19 cellular contexts compared by ENCODE assay signal in genomic region chr12:24649634-24650033, GRCh38.
A peak's percentile ranks its signal among the peaks of the same experiment; 100 is the strongest.
DNase-seq lines count a peak whose midpoint lies in the region; ATAC-seq, FAIRE-seq and TF ChIP-seq lines count a peak whose summit lies in the region.
"Had no signal": no experiment of that assay in that cellular context is flagged by ENCODE, and none has a peak within 500 bp of the region (broad histone marks: within the 10 kb centered on the region; RNA-seq: fewer than 3 reads in every experiment).

No MANE protein-coding gene starts in this region.

- H2AFZ ChIP-seq in HepG2 (ENCODE audit: low read length): no peak overlapping the region

- ATAC-seq in HepG2: peak; percentile 67
- no peak for ATAC-seq in right lobe of liver
- no peak for ATAC-seq in HG02759 (IDR thresholded peaks at IDR 0.05; ENCODE audit: unreplicated experiment)

- H3K9me3 ChIP-seq in HepG2 (ENCODE audit: low read length): no peaks in the 10 kb centered on the region
- no peaks in the 10 kb centered on the region for H3K9me3 ChIP-seq in right lobe of liver
- H3K9me3 ChIP-seq in esophagus squamous epithelium: no peaks in the 10 kb centered on the region

- TF ChIP-seq POLR2A in HepG2 (IDR thresholded peaks at IDR 0.05; ENCODE audit: insufficient read depth in 1 of 2, low read depth in 2 of 2, low read length in 2 of 2) (no peak), right lobe of liver (IDR thresholded peaks at IDR 0.05) (no peak), esophagus squamous epithelium (IDR thresholded peaks at IDR 0.05) (no peak)

- H3K9ac ChIP-seq in HepG2 (ENCODE audit: insufficient read depth, low read depth, low read length): no peak overlapping the region
- H3K9ac ChIP-seq: BLaER1 had no signal

- CTCF ChIA-PET in HepG2 (lab: Yijun Ruan, JAX; ENCODE audit: low intra/inter-chr PET ratio, low total read pairs): no interaction called here

- no peak for TF ChIP-seq RAD21 in HepG2 (CRISPR knock-in tag; IDR thresholded peaks at IDR 0.05)

- TF ChIP-seq CTCF in HepG2 (CRISPR knock-in tag; IDR thresholded peaks at IDR 0.05) (no peak), right lobe of liver (IDR thresholded peaks at IDR 0.05) (no peak), esophagus squamous epithelium (IDR thresholded peaks at IDR 0.05) (no peak)

- in situ Hi-C loops in HepG2 (cut with HindIII; ENCODE audit: extremely low pct_ligation_motif_present, low pct_unique_long_range_greater_than_20kb): no loop called here

- no TSS peak for BruUV-seq in HepG2 (replicated peaks; lab: Mats Ljungman, UMichigan)

- H3K27me3 ChIP-seq in HepG2 (ENCODE audit: control insufficient read depth in 1 of 2, insufficient read depth in 2 of 2, low read length in 2 of 2) (no peaks in the 10 kb centered on the region; a peak in 1 of 5 replicates), right lobe of liver (no peaks in the 10 kb centered on the region), esophagus squamous epithelium (no peaks in the 10 kb centered on the region)
- H3K27me3 ChIP-seq: BLaER1 had no signal

- 7% methylated on average over 4 of the region's 4 CpGs for WGBS in HepG2 (ENCODE audit: low lambda C conversion rate)
- 51% methylated on average over 4 of the region's 4 CpGs for WGBS in right lobe of liver (ENCODE audit: insufficient coverage, low coverage, low lambda C conversion rate, missing lambda C conversion rate)
- WGBS in esophagus squamous epithelium, 2 donors: 45 to 51% methylated on average over 4 of the region's 4 CpGs

- H3K4me1 ChIP-seq in HepG2 (ENCODE audit: insufficient read depth, low read length): peaks cover 6% of the 10 kb centered on the region; the same call in 1 of the 2 replicates
- H3K4me1 ChIP-seq in right lobe of liver: no peaks in the 10 kb centered on the region
- H3K4me1 ChIP-seq in esophagus squamous epithelium: no peaks in the 10 kb centered on the region
- H3K4me1 ChIP-seq: BLaER1 had no signal

- no peak overlapping the region for H3K4me3 ChIP-seq in HepG2 (replicated peaks in 1 of 3; ENCODE audit: insufficient read depth in 1 of 3, low read depth in 2 of 3, low read length in 3 of 3)
- no peak overlapping the region for H3K4me3 ChIP-seq in right lobe of liver
- no peak overlapping the region for H3K4me3 ChIP-seq in esophagus squamous epithelium
- H3K4me3 ChIP-seq: BLaER1 had no signal

- TF ChIP-seq EP300 in HepG2 (IDR thresholded peaks at IDR 0.05; ENCODE audit: low read depth in 2 of 2, low read length in 2 of 2) (no peak), HepG2 (CRISPR knock-in tag; IDR thresholded peaks at IDR 0.05; ENCODE audit: borderline replicate concordance) (no peak)

- H3K79me2 ChIP-seq in HepG2 (ENCODE audit: insufficient read depth, low read length): no peaks in the 10 kb centered on the region

- no peak overlapping the region for H3K4me2 ChIP-seq in HepG2 (ENCODE audit: low read depth, low read length)
- H3K4me2 ChIP-seq: BLaER1 had no signal

- H3K36me3 ChIP-seq in HepG2 (replicated peaks in 1 of 2; ENCODE audit: control insufficient read depth in 1 of 2, insufficient read depth in 2 of 2, low read length in 2 of 2): no peaks in the 10 kb centered on the region
- H3K36me3 ChIP-seq in right lobe of liver: no peaks in the 10 kb centered on the region
- no peaks in the 10 kb centered on the region for H3K36me3 ChIP-seq in esophagus squamous epithelium
- H3K36me3 ChIP-seq: BLaER1 had no signal

- intact Hi-C loops in HepG2 (cut with micrococcal nuclease; ENCODE audit: unreplicated experiment): no loop called here
- intact Hi-C loops in right lobe of liver (cut with DNase I): no loop called here
- intact Hi-C loops in esophagus squamous epithelium (cut with DNase I): no loop called here

- no peak for FAIRE-seq in HepG2 (lab: Jason Lieb, UNC)
- FAIRE-seq: GM19239 had no signal

- H4K20me1 ChIP-seq in HepG2 (ENCODE audit: insufficient read depth, low read length): no peaks in the 10 kb centered on the region
- H4K20me1 ChIP-seq: BLaER1 had no signal

- no peak overlapping the region for H3K27ac ChIP-seq in HepG2 (ENCODE audit: extremely low read length, insufficient read depth, low read length)
- H3K27ac ChIP-seq in right lobe of liver: no peak overlapping the region
- H3K27ac ChIP-seq in esophagus squamous epithelium: no peak overlapping the region
- H3K27ac ChIP-seq: BLaER1, HL-60 had no signal

- DNase-seq in HepG2 (ENCODE audit: low spot score) (peak; percentile 10), right lobe of liver (no peak), HuH-7 (ENCODE audit: low spot score) (peak; percentile 23), NCI-H774 (lab: John Stamatoyannopoulos, UW) (peak; percentile 18), esophagus squamous epithelium (lab: John Stamatoyannopoulos, UW) (no peak)
- no peak for DNase-seq in stimulated activated naive CD4-positive, alpha-beta T cell (lab: John Stamatoyannopoulos, UW)
- DNase-seq: 8988T; AML-193; Calu3; CD8-positive, alpha-beta memory T cell; DMS 273 treated with DMSO at 0.1 percent for 48 hours; GF-D8; HCEC 1CT; HFFc6; KG1 had no signal

- POLR2A ChIA-PET in HepG2 (lab: Yijun Ruan, JAX): no interaction called here

TF ChIP-seq in HepG2, 621 proteins besides CTCF, POLR2A, EP300 and RAD21:
- no peak for TF ChIP-seq EED (CRISPR knock-in tag; IDR thresholded peaks at IDR 0.05)
- TF ChIP-seq STAT5B (CRISPR knock-in tag; IDR thresholded peaks at IDR 0.05): no peak
- TF ChIP-seq CEBPG (CRISPR knock-in tag; IDR thresholded peaks at IDR 0.05): peak; percentile 53; the same call in 1 of the 2 replicates
- TF ChIP-seq FOXP1 (IDR thresholded peaks at IDR 0.05): no peak
- TF ChIP-seq FOXP1 (CRISPR knock-in tag; IDR thresholded peaks at IDR 0.05): peak; percentile 48
- no peak for TF ChIP-seq ZFP90 (CRISPR knock-in tag; IDR thresholded peaks at IDR 0.05; ENCODE audit: borderline replicate concordance)
- TF ChIP-seq FOXA3 (CRISPR knock-in tag; IDR thresholded peaks at IDR 0.05): peak; percentile 84
- no peak for TF ChIP-seq SP2 (CRISPR knock-in tag; IDR thresholded peaks at IDR 0.05)
- peak; percentile 57; the same call in 1 of the 2 replicates for TF ChIP-seq ATF3 (CRISPR knock-in tag; IDR thresholded peaks at IDR 0.05)
- TF ChIP-seq FOSL2 (CRISPR knock-in tag; IDR thresholded peaks at IDR 0.05): peak; percentile 60
- TF ChIP-seq ZNF644 (CRISPR knock-in tag; IDR thresholded peaks at IDR 0.05; ENCODE audit: low read depth): no peak
- no peak for TF ChIP-seq SMARCC2 (IDR thresholded peaks at IDR 0.05)
- TF ChIP-seq IKZF4 (CRISPR knock-in tag; IDR thresholded peaks at IDR 0.05; ENCODE audit: borderline replicate concordance, low read depth, not compliant biosample characterization): no peak
- TF ChIP-seq AKAP8 (CRISPR knock-in tag; IDR thresholded peaks at IDR 0.05): no peak
- TF ChIP-seq RFX5 (IDR thresholded peaks at IDR 0.05; ENCODE audit: low read depth, low read length): peak; percentile 81
- TF ChIP-seq, protein P1, sequence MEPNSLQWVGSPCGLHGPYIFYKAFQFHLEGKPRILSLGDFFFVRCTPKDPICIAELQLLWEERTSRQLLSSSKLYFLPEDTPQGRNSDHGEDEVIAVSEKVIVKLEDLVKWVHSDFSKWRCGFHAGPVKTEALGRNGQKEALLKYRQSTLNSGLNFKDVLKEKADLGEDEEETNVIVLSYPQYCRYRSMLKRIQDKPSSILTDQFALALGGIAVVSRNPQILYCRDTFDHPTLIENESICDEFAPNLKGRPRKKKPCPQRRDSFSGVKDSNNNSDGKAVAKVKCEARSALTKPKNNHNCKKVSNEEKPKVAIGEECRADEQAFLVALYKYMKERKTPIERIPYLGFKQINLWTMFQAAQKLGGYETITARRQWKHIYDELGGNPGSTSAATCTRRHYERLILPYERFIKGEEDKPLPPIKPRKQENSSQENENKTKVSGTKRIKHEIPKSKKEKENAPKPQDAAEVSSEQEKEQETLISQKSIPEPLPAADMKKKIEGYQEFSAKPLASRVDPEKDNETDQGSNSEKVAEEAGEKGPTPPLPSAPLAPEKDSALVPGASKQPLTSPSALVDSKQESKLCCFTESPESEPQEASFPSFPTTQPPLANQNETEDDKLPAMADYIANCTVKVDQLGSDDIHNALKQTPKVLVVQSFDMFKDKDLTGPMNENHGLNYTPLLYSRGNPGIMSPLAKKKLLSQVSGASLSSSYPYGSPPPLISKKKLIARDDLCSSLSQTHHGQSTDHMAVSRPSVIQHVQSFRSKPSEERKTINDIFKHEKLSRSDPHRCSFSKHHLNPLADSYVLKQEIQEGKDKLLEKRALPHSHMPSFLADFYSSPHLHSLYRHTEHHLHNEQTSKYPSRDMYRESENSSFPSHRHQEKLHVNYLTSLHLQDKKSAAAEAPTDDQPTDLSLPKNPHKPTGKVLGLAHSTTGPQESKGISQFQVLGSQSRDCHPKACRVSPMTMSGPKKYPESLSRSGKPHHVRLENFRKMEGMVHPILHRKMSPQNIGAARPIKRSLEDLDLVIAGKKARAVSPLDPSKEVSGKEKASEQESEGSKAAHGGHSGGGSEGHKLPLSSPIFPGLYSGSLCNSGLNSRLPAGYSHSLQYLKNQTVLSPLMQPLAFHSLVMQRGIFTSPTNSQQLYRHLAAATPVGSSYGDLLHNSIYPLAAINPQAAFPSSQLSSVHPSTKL (CRISPR knock-in tag; IDR thresholded peaks at IDR 0.05): 0 out of 2 replicates have a peak, but pooled peaks have one; percentile 37
- no peak for TF ChIP-seq ETV5 (CRISPR knock-in tag; IDR thresholded peaks at IDR 0.05; ENCODE audit: borderline replicate concordance)
- peak; percentile 81 for TF ChIP-seq CEBPB (IDR thresholded peaks at IDR 0.05; ENCODE audit: borderline replicate concordance, low read depth, low read length)
- no peak for TF ChIP-seq FOXA1 (IDR thresholded peaks at IDR 0.05)
- peak; percentile 74 for TF ChIP-seq FOXA1 (CRISPR knock-in tag; IDR thresholded peaks at IDR 0.05)

Comparison
In these comparisons a context has a peak if more than half of its experiments do, and no peak if none do; other contexts are left out.
1. DNase-seq: peak in HepG2 (single experiment), HuH-7 (single experiment) and NCI-H774 (single experiment); none in right lobe of liver (0 of 3), stimulated activated naive CD4-positive, alpha-beta T cell (0 of 6) and esophagus squamous epithelium (single experiment).